Comparison of ENCODE assay signal across 12 cellular contexts in the genomic region with DNA sequence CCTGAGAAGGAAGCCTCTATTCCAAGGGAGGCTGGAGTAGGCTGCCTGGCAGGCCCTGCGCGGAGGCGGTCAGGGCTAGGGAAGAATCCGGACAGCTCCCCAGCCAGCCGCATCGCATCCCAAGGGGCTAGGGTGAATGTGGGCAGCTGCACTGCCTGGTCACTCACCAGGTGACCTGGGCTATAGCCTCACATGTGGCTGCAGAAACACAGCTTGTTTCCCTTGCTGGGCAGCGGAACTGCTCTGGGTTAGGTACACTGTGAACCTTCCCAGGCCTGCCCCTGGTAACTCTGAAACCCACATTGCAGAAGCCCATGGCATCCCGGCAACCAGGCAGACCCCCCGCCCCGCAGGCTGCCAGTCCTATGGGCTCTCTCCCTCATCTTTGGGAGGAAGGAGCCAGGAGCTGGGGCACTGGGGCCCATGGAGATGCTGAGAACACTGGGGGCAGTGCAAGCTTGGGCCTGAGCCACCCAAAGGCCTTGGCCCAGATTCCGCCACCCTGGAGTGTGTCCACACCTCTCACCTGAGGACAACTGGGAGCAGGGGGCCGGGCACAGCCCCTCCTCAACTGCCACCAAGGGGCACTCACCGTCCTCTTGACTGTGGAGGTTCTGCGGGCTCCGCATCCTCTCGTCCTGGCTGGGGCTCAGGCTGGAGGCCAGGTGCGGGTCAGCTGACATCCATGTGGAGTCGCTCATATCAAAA.
DNase-seq lines count a peak whose midpoint lies in the region; ATAC-seq and TF ChIP-seq lines count a peak whose summit lies in the region.
"Had no signal": no experiment of that assay in that cellular context is flagged by ENCODE, and none has a peak within 500 bp of the region (broad histone marks: within the 10 kb centered on the region; RNA-seq: fewer than 3 reads in every experiment).

No MANE protein-coding gene starts in this region.

- no peaks in the 10 kb centered on the region for H3K27me3 ChIP-seq in MG63
- no peaks in the 10 kb centered on the region for H3K27me3 ChIP-seq in muscle layer of colon (ENCODE audit: control insufficient read depth in 1 of 2, insufficient read depth in 2 of 2, low read length in 2 of 2)
- H3K27me3 ChIP-seq in thymus (ENCODE audit: control insufficient read depth, insufficient read depth), result no peaks in the 10 kb centered on the region

- WGBS in thymus, result 97% methylated on average over 18 of the region's 18 CpGs

- H3K4me3 Mint-ChIP-seq in endothelial cell (ENCODE audit: unreplicated experiment), result no peak overlapping the region

- peak overlapping the region; percentile 37; the same call in 1 of the 2 replicates for H3K4me3 ChIP-seq in MG63
- H3K4me3 ChIP-seq in muscle layer of colon (ENCODE audit: low read depth in 1 of 2, low read length in 2 of 2), result peak overlapping the region; percentile 12 to 57
- H3K4me3 ChIP-seq in thymus (ENCODE audit: low read length), result no peak overlapping the region
- H3K4me3 ChIP-seq: HAP-1 had no signal

- H3K4me1 ChIP-seq in muscle layer of colon (ENCODE audit: insufficient read depth, low read length) (peaks cover 91% of the 10 kb centered on the region), thymus (ENCODE audit: control insufficient read depth, insufficient read depth, low read length) (peaks cover 19% of the 10 kb centered on the region)

- TF ChIP-seq CTCF in endothelial cell (IDR thresholded peaks at IDR 0.05; ENCODE audit: unreplicated experiment), result no peak

- peak overlapping the region; percentile 57 for H3K9ac ChIP-seq in muscle layer of colon (ENCODE audit: low read length)

- H3K4me1 Mint-ChIP-seq in endothelial cell (ENCODE audit: unreplicated experiment), result peaks cover 72% of the 10 kb centered on the region

- H3K36me3 ChIP-seq in MG63, result no peaks in the 10 kb centered on the region
- H3K36me3 ChIP-seq in muscle layer of colon (ENCODE audit: insufficient read depth, low read length), result peaks cover 11% of the 10 kb centered on the region
- peaks cover 57% of the 10 kb centered on the region for H3K36me3 ChIP-seq in thymus (ENCODE audit: control insufficient read depth, insufficient read depth)
- H3K36me3 ChIP-seq: HAP-1 had no signal

- H3K9me3 ChIP-seq in MG63, result no peaks in the 10 kb centered on the region
- H3K9me3 ChIP-seq in muscle layer of colon (ENCODE audit: low read length), result no peaks in the 10 kb centered on the region
- no peaks in the 10 kb centered on the region for H3K9me3 ChIP-seq in thymus (ENCODE audit: control insufficient read depth)
- H3K9me3 ChIP-seq: HAP-1 had no signal

- ATAC-seq in GM18498 (IDR thresholded peaks at IDR 0.05; ENCODE audit: unreplicated experiment), result no peak
- ATAC-seq in activated naive CD4-positive, alpha-beta T cell treated with anti-CD3 and anti-CD28 coated beads, Interleukin-2, amount 50 U/mL, for 72 hours, result no peak

- H3K27me3 Mint-ChIP-seq in endothelial cell (ENCODE audit: unreplicated experiment), result peaks cover 13% of the 10 kb centered on the region

- H3K27ac Mint-ChIP-seq in endothelial cell (ENCODE audit: unreplicated experiment), result peak overlapping the region; percentile 72
- H3K27ac Mint-ChIP-seq in activated naive CD4-positive, alpha-beta T cell treated with anti-CD3 and anti-CD28 coated beads, Interleukin-2, amount 50 U/mL, for 72 hours, result no peak overlapping the region

- H3K9me3 Mint-ChIP-seq in endothelial cell (ENCODE audit: unreplicated experiment), result no peaks in the 10 kb centered on the region
- no peaks in the 10 kb centered on the region for H3K9me3 Mint-ChIP-seq in activated naive CD4-positive, alpha-beta T cell treated with anti-CD3 and anti-CD28 coated beads, Interleukin-2, amount 50 U/mL, for 72 hours

- peaks cover 25% of the 10 kb centered on the region for H3K36me3 Mint-ChIP-seq in endothelial cell (ENCODE audit: low read depth, unreplicated experiment)
- no peaks in the 10 kb centered on the region for H3K36me3 Mint-ChIP-seq in activated naive CD4-positive, alpha-beta T cell treated with anti-CD3 and anti-CD28 coated beads, Interleukin-2, amount 50 U/mL, for 72 hours

- H3K27ac ChIP-seq in muscle layer of colon (ENCODE audit: low read depth, low read length) (peak overlapping the region; percentile 95), thymus (ENCODE audit: low read depth) (peak overlapping the region; percentile 25)

- no peak for DNase-seq in MG63
- peak; percentile 3 for DNase-seq in endothelial cell (ENCODE audit: low spot score)
- no peak for DNase-seq in NCI-H446 (lab: John Stamatoyannopoulos, UW)
- DNase-seq in activated naive CD4-positive, alpha-beta T cell treated with anti-CD3 and anti-CD28 coated beads, Interleukin-2, amount 50 U/mL, for 72 hours (ENCODE audit: low spot score in 2 of 2), result no peak
- DNase-seq in SHP77 treated with DMSO at 0.1 percent for 48 hours (lab: John Stamatoyannopoulos, UW), result no peak
- DNase-seq: activated CD8-positive, alpha-beta memory T cell treated with anti-CD3 and anti-CD28 coated beads, Interleukin-2, amount 50 U/mL, for 48 hours; Karpas-422; stimulated activated CD4-positive, alpha-beta T cell treated with anti-CD3 and anti-CD28 coated beads, Interleukin-2, amount 100 ng/mL, for 24 hours had no signal
